ENCODE assay signal across 1 cellular context in the genomic region with DNA sequence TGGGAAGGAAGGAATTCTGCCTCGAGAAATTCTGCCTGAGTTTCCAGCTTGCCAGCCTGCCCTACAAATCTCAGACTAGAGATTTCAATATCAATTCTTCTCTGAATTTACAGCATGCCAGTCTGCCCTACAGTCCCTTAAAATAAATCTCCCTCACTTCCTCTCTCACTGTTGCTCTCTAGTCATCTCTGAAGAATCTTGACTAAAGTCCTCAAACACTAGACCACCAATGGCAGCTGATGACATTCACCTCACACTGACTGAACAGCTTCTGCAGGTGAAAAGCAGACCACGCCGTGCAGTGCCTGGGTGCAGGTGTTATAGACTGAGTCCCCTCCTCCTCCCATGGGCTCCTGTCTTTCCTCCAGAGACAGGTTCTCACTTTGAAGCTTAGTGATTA.
TF ChIP-seq lines count a peak whose summit lies in the region.

No MANE protein-coding gene starts in this region.

TF ChIP-seq in A549, 52 proteins besides CTCF, POLR2A, EP300 and RAD21 (continued from another document):
- TF ChIP-seq, protein P1, sequence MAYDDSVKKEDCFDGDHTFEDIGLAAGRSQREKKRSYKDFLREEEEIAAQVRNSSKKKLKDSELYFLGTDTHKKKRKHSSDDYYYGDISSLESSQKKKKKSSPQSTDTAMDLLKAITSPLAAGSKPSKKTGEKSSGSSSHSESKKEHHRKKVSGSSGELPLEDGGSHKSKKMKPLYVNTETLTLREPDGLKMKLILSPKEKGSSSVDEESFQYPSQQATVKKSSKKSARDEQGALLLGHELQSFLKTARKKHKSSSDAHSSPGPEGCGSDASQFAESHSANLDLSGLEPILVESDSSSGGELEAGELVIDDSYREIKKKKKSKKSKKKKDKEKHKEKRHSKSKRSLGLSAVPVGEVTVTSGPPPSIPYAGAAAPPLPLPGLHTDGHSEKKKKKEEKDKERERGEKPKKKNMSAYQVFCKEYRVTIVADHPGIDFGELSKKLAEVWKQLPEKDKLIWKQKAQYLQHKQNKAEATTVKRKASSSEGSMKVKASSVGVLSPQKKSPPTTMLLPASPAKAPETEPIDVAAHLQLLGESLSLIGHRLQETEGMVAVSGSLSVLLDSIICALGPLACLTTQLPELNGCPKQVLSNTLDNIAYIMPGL (CRISPR knock-in tag; IDR thresholded peaks at IDR 0.05; ENCODE audit: borderline replicate concordance), result no peak
- TF ChIP-seq ZFP36 (IDR thresholded peaks at IDR 0.05; ENCODE audit: borderline replicate concordance, partially characterized antibody), result no peak
